Comparison of ENCODE assay signal across 1 cellular context in genomic region chr1:26789953-26790352, GRCh38.
TF ChIP-seq lines count a peak whose summit lies in the region.

No MANE protein-coding gene starts in this region.

TF ChIP-seq in GM12878, 131 proteins besides CTCF, POLR2A, EP300 and RAD21:
- TF ChIP-seq SMAD5 (IDR thresholded peaks at IDR 0.05; ENCODE audit: low read depth) (no peak), PAX8 (IDR thresholded peaks at IDR 0.05) (no peak), IRF3 (IDR thresholded peaks at IDR 0.05) (no peak), ZBTB4 (CRISPR knock-in tag; IDR thresholded peaks at IDR 0.05) (no peak), CHD1 (IDR thresholded peaks at IDR 0.05; ENCODE audit: low read depth, low read length) (no peak), MTA2 (IDR thresholded peaks at IDR 0.05; ENCODE audit: low read depth) (no peak), BRCA1 (IDR thresholded peaks at IDR 0.05; ENCODE audit: low read depth, low read length) (no peak), SUZ12 (IDR thresholded peaks at IDR 0.05; ENCODE audit: unreplicated experiment) (no peak), ZBTB33 (IDR thresholded peaks at IDR 0.05) (no peak)
TF ChIP-seq in GM12878: peak in this region for 0.
